8 cellular contexts compared by ENCODE assay signal in the genomic region with DNA sequence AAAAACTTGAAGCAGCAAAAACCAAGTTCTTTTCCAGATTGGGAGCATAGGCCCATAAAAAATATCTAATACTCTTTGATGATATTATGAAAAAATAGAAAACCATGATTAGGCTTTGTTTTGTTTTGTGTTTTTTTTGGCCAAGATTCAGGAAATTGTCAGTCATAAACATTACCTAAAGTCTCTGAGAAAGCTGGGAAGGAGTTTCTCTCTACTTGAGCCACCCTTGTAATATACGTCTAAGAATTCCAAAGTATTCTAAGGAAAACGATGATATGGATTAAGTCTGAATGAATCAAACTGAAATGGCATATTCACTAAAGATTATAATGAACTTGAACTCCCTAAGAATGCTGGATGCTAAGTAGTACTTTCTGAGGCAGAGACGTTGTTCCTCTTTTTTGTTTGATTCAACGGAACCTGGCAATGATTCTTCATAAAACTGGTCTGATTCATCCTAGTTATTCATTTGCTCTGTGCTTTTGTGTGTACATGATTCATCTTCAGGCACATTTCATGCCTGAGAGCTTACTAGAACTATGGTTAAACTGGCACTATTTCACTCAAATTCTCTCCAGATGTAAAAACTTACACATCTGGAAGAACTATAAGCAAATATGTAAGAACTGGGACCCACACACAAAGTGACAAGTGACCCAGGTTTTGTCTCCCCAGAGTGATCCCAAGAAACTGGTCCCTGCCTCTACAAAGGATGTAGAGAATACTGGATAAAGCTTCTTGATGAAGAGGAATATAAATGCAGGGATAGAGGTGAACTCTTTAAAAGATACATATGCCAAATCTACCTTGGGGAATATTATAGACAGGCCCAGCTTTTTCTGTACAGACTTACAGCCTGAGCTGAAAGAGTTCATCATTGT.
A peak's percentile ranks its signal among the peaks of the same experiment; 100 is the strongest.
DNase-seq lines count a peak whose midpoint lies in the region; ATAC-seq and TF ChIP-seq lines count a peak whose summit lies in the region.

No MANE protein-coding gene starts in this region.

- H3K4me3 Mint-ChIP-seq in osteocyte (ENCODE audit: unreplicated experiment) = no peak overlapping the region

- H3K9me3 Mint-ChIP-seq in osteocyte (ENCODE audit: unreplicated experiment) = peaks cover 5% of the 10 kb centered on the region

- H3K4me1 Mint-ChIP-seq in osteocyte (ENCODE audit: unreplicated experiment) = peaks cover 51% of the 10 kb centered on the region

- no peak overlapping the region for H3K4me3 ChIP-seq in LNCaP clone FGC (ENCODE audit: low read depth, low read length)
- H3K4me3 ChIP-seq in cardiac fibroblast (replicated peaks in 1 of 2; ENCODE audit: low read depth in 2 of 2, low read length in 2 of 2) = no peak overlapping the region

- peaks cover under 1% of the 10 kb centered on the region for H3K36me3 Mint-ChIP-seq in osteocyte (ENCODE audit: unreplicated experiment)

- no peak for TF ChIP-seq CTCF in LNCaP clone FGC (IDR thresholded peaks at IDR 0.05; ENCODE audit: control insufficient read depth, extremely low read depth, insufficient read depth)
- no peak for TF ChIP-seq CTCF in cardiac fibroblast (IDR thresholded peaks at IDR 0.05; ENCODE audit: low read depth, low read length)
- TF ChIP-seq CTCF in osteocyte (IDR thresholded peaks at IDR 0.05) = no peak

- no peak for ATAC-seq in GM21723 (IDR thresholded peaks at IDR 0.05; ENCODE audit: unreplicated experiment)

- H3K27ac Mint-ChIP-seq in osteocyte (ENCODE audit: unreplicated experiment) = peak overlapping the region; percentile 72

- no peaks in the 10 kb centered on the region for H3K27me3 Mint-ChIP-seq in osteocyte (ENCODE audit: unreplicated experiment)

- DNase-seq in GM03348 (ENCODE audit: low spot score) (peak; percentile 72), LNCaP clone FGC (ENCODE audit: low read depth) (peak; percentile 7), cardiac fibroblast (ENCODE audit: low read depth in 2 of 2) (peak; percentile 74 to 94), osteocyte (ENCODE audit: extremely low spot score, unreplicated experiment) (no peak), mesenteric fat pad (ENCODE audit: low spot score) (no peak), NCI-H2227 (lab: John Stamatoyannopoulos, UW; ENCODE audit: unreplicated experiment) (no peak), NCI-H510A treated with DMSO at 0.1 percent for 48 hours (lab: John Stamatoyannopoulos, UW) (no peak)

Comparison
In these comparisons a context has a peak if more than half of its experiments do, and no peak if none do; other contexts are left out.
1. DNase-seq: peak in GM03348 (single experiment), LNCaP clone FGC (single experiment) and cardiac fibroblast (2 of 2); none in osteocyte (single experiment), mesenteric fat pad (single experiment), NCI-H2227 (single experiment) and NCI-H510A treated with DMSO at 0.1 percent for 48 hours (single experiment).